In genomic region chr3:13839766-13840340, GRCh38 we compare ENCODE assay signal across 22 cellular contexts. TPM values are rescaled to one million over a fixed set of nuclear protein-coding genes. Genes with fewer than 3 reads are reported as not detected.
DNase-seq lines count a peak whose midpoint lies in the region; ATAC-seq and TF ChIP-seq lines count a peak whose summit lies in the region.
"Had no signal": no experiment of that assay in that cellular context is flagged by ENCODE, and none has a peak within 500 bp of the region (broad histone marks: within the 10 kb centered on the region; RNA-seq: fewer than 3 reads in every experiment).

No MANE protein-coding gene starts in this region.

- no peak overlapping the region for H3K9ac ChIP-seq in IMR-90 (ENCODE audit: low read depth, low read length)

- WGBS in IMR-90 (ENCODE audit: extremely low coverage in 2 of 2, insufficient read length in 1 of 2), 2 experiments: 27% methylated on average over 2 of the region's 5 CpGs; no CpG with 5 or more reads in 1 of the 2 experiments

- no peaks in the 10 kb centered on the region for H3K9me1 ChIP-seq in IMR-90 (ENCODE audit: insufficient read depth, low read length)

- H3K4me1 ChIP-seq in IMR-90 (ENCODE audit: control insufficient read depth, insufficient read depth, low read length): no peaks in the 10 kb centered on the region
- H3K4me1 ChIP-seq: SJCRH30 had no signal

- H3K4me2 ChIP-seq in IMR-90 (ENCODE audit: low read depth, low read length): no peak overlapping the region

- no peak overlapping the region for H2AK5ac ChIP-seq in IMR-90 (ENCODE audit: low read depth, low read length)

- H4K91ac ChIP-seq in IMR-90 (ENCODE audit: insufficient read depth, low read depth, low read length): no peak overlapping the region

- no peak overlapping the region for H2BK5ac ChIP-seq in IMR-90 (ENCODE audit: low read depth, low read length, poor library complexity, severe bottlenecking)

- H2AK9ac ChIP-seq in IMR-90 (replicated peaks; ENCODE audit: low read depth, low read length, poor library complexity): peak overlapping the region; percentile 16

- no peak overlapping the region for H2BK15ac ChIP-seq in IMR-90 (ENCODE audit: low read depth, low read length)

- no peak for TF ChIP-seq RAD21 in IMR-90 (IDR thresholded peaks at IDR 0.05; ENCODE audit: low read length)

- POLR2A ChIA-PET in IMR-90 (lab: Charles Lee; ENCODE audit: unreplicated experiment) (no interaction called here), RWPE1 (lab: Yijun Ruan, JAX; ENCODE audit: low non-redundant PET) (no interaction called here)

- dilution Hi-C loops in IMR-90 (cut with HindIII; ENCODE audit: low sequenced_read_pairs, unreplicated experiment): no loop called here

- no peak overlapping the region for H3K14ac ChIP-seq in IMR-90 (replicated peaks; ENCODE audit: low read depth, low read length)

- no peak overlapping the region for H3K56ac ChIP-seq in IMR-90 (ENCODE audit: extremely low read depth, insufficient read depth, low read length)

- H3K36me3 ChIP-seq in IMR-90 (ENCODE audit: control insufficient read depth, insufficient read depth, low read length): no peaks in the 10 kb centered on the region
- H3K36me3 ChIP-seq: MG63, SJCRH30 had no signal

- H4K20me1 ChIP-seq in IMR-90 (ENCODE audit: insufficient read depth, low read length): no peaks in the 10 kb centered on the region

- H3K18ac ChIP-seq in IMR-90 (ENCODE audit: low read depth, low read length): no peak overlapping the region

- H4K5ac ChIP-seq in IMR-90 (ENCODE audit: low read depth, low read length): no peak overlapping the region

- no peak overlapping the region for H2AFZ ChIP-seq in IMR-90 (replicated peaks; ENCODE audit: low read length, poor library complexity)

- in situ Hi-C loops in IMR-90 (cut with MboI; ENCODE audit: low sequenced_read_pairs): no loop called here

- H4K8ac ChIP-seq in IMR-90 (ENCODE audit: low read depth in 2 of 2, low read length in 2 of 2): no peak overlapping the region

- CTCF ChIA-PET in IMR-90 (lab: Yijun Ruan, JAX): no interaction called here
- CTCF ChIA-PET in RWPE1 (lab: Yijun Ruan, JAX): no interaction called here

- BruUV-seq in IMR-90 (replicated peaks; lab: Mats Ljungman, UMichigan): no TSS peak

- no peak for TF ChIP-seq POLR2A in IMR-90 (IDR thresholded peaks at IDR 0.05; ENCODE audit: low read depth, low read length)

- H3K27ac ChIP-seq in IMR-90 (ENCODE audit: insufficient read depth, low read length) (no peak overlapping the region), RWPE1 (peak overlapping the region; percentile 67)
- H3K27ac ChIP-seq: C4-2B, HL-60, SJCRH30 had no signal

- DNase-seq in IMR-90 (no peak), RWPE1 (ENCODE audit: low spot score) (no peak), kidney tubule cell (ENCODE audit: low spot score) (peak; percentile 55), SW 1271 (lab: John Stamatoyannopoulos, UW) (no peak), T-helper 9 cell (no peak), NCI-H128 (lab: John Stamatoyannopoulos, UW; ENCODE audit: unreplicated experiment) (no peak), NOMO-1 treated with dmso at 0.1 percent for 144 hours (lab: John Stamatoyannopoulos, UW; ENCODE audit: unreplicated experiment) (no peak)
- DNase-seq: ACHN; GDM1; H7; Karpas-422; MG63; NCI-H1048; NCI-H146; NCI-H2081 treated with DMSO at 0.1 percent for 48 hours; NCI-H446 treated with DMSO at 0.1 percent for 48 hours; NCI-H69; NK-92 treated with Interleukin-12 subunit alpha and Interleukin-12 subunit beta, amount 100 ng/mL, for 24 hours; OCI-M1; SJCRH30 had no signal

- H3K4ac ChIP-seq in IMR-90 (ENCODE audit: low read depth, low read length): no peak overlapping the region

- H3K79me1 ChIP-seq in IMR-90 (ENCODE audit: low read depth in 1 of 2, low read length in 2 of 2): no peaks in the 10 kb centered on the region

- H3K4me3 ChIP-seq in IMR-90 (ENCODE audit: insufficient read depth, low read depth, low read length): no peak overlapping the region
- H3K4me3 ChIP-seq: MG63, SJCRH30 had no signal

- intact Hi-C loops in IMR-90 (cut with micrococcal nuclease): no loop called here

- no peaks in the 10 kb centered on the region for H3K27me3 ChIP-seq in IMR-90 (ENCODE audit: control insufficient read depth, insufficient read depth, low read length)
- H3K27me3 ChIP-seq: MG63 had no signal

- no peak overlapping the region for H3K23ac ChIP-seq in IMR-90 (ENCODE audit: low read depth, low read length)

- no peak for ATAC-seq in IMR-90 (ENCODE audit: low read depth)

- H2BK20ac ChIP-seq in IMR-90 (ENCODE audit: low read depth, low read length): no peak overlapping the region

- no peak for TF ChIP-seq CTCF in IMR-90 (conservative IDR thresholded peaks at IDR 0.05; ENCODE audit: low read depth, low read length)
- no peak for TF ChIP-seq CTCF in RWPE1 (conservative IDR thresholded peaks at IDR 0.05; ENCODE audit: low read depth)

- no peak overlapping the region for H2BK120ac ChIP-seq in IMR-90 (ENCODE audit: low read depth, low read length)

- H3K9me3 ChIP-seq in IMR-90 (ENCODE audit: control insufficient read depth, insufficient read depth, low read length): no peaks in the 10 kb centered on the region
- H3K9me3 ChIP-seq: MG63, SJCRH30 had no signal

TF ChIP-seq in IMR-90, 13 proteins besides CTCF, POLR2A, EP300 and RAD21:
- TF ChIP-seq CEBPB (IDR thresholded peaks at IDR 0.05; ENCODE audit: low read depth, low read length) (no peak), ELK1 (IDR thresholded peaks at IDR 0.05; ENCODE audit: borderline replicate concordance, low read depth, low read length) (no peak), MAFK (IDR thresholded peaks at IDR 0.05; ENCODE audit: low read depth, low read length) (no peak), CHD1 (IDR thresholded peaks at IDR 0.05; ENCODE audit: low read depth, low read length) (no peak), RCOR1 (IDR thresholded peaks at IDR 0.05; ENCODE audit: insufficient replicate concordance, low read length) (no peak)

RNA-seq across cellular contexts. Expression of gene WNT7A, which starts 40.0 kb away (rescaled TPM):
- total RNA-seq in IMR-90 (2012; rRNA removed): not detected in 2 replicates
- polyA plus RNA-seq in IMR-90 (2012; rRNA removed): not detected in 2 replicates
- polyA plus RNA-seq in IMR-90 (2012; cell fraction: cytosol; rRNA removed): not detected in 2 replicates
- not detected in 2 replicates for polyA plus RNA-seq in IMR-90 (2012; cell fraction: nucleus; rRNA removed; ENCODE audit: low replicate concordance)
- total RNA-seq: SJCRH30 had no signal
